ENCODE assay signal across 29 cellular contexts in genomic region chr2:6943523-6943922, GRCh38. TPM values are rescaled to one million over a fixed set of nuclear protein-coding genes. Genes with fewer than 3 reads are reported as not detected.
A peak's percentile ranks its signal among the peaks of the same experiment; 100 is the strongest.
DNase-seq lines count a peak whose midpoint lies in the region; ATAC-seq and TF ChIP-seq lines count a peak whose summit lies in the region.
"Had no signal": no experiment of that assay in that cellular context is flagged by ENCODE, and none has a peak within 500 bp of the region (broad histone marks: within the 10 kb centered on the region; RNA-seq: fewer than 3 reads in every experiment).

No MANE protein-coding gene starts in this region.

- no peaks in the 10 kb centered on the region for H4K20me1 ChIP-seq in osteoblast (ENCODE audit: insufficient read depth, low read length)

- H3K4me1 Mint-ChIP-seq in activated naive CD8-positive, alpha-beta T cell treated with anti-CD3 and anti-CD28 coated beads for 36 hours, result peaks cover 45% of the 10 kb centered on the region
- H3K4me1 Mint-ChIP-seq in activated naive CD8-positive, alpha-beta T cell treated with anti-CD3 and anti-CD28 coated beads, Interleukin-2, amount 50 U/mL, for 24 hours, result peaks cover 46% of the 10 kb centered on the region
- peaks cover 44% of the 10 kb centered on the region for H3K4me1 Mint-ChIP-seq in activated T-helper 2 cell treated with anti-CD3 and anti-CD28 coated beads, Interferon-gamma antibody, Interleukin-2, Interleukin-4, amounts not matched to agents 10 μg/mL and 5 μg/mL and 100 μg/mL, durations not matched to agents 14 hours and 24 hours and 36 hours (ENCODE audit: low read depth)
- peaks cover 41 to 90% (median 67%) of the 10 kb centered on the region in 7 donors for H3K4me1 Mint-ChIP-seq in naive thymus-derived CD4-positive, alpha-beta T cell

- H3K27me3 Mint-ChIP-seq in activated naive CD8-positive, alpha-beta T cell treated with anti-CD3 and anti-CD28 coated beads for 36 hours, result no peaks in the 10 kb centered on the region
- no peaks in the 10 kb centered on the region for H3K27me3 Mint-ChIP-seq in activated naive CD8-positive, alpha-beta T cell treated with anti-CD3 and anti-CD28 coated beads, Interleukin-2, amount 50 U/mL, for 24 hours
- H3K27me3 Mint-ChIP-seq in activated T-helper 2 cell treated with anti-CD3 and anti-CD28 coated beads, Interferon-gamma antibody, Interleukin-2, Interleukin-4, amounts not matched to agents 10 μg/mL and 5 μg/mL and 100 μg/mL, durations not matched to agents 14 hours and 24 hours and 36 hours (ENCODE audit: low read depth), result no peaks in the 10 kb centered on the region
- H3K27me3 Mint-ChIP-seq in naive thymus-derived CD4-positive, alpha-beta T cell, result no peaks in the 10 kb centered on the region
- H3K27me3 Mint-ChIP-seq: B cell had no signal

- H3K36me3 ChIP-seq in naive thymus-derived CD4-positive, alpha-beta T cell (ENCODE audit: control insufficient read depth in 2 of 3, insufficient read depth in 3 of 3, low read length in 3 of 3), result peaks cover 0 to 52% (median 9%) of the 10 kb centered on the region in 3 experiments
- H3K36me3 ChIP-seq in uterus (no peaks in the 10 kb centered on the region), osteoblast (ENCODE audit: insufficient read depth, low read length) (no peaks in the 10 kb centered on the region), upper lobe of left lung (peaks cover 0 to 14% (median 3%) of the 10 kb centered on the region in 4 donors)
- H3K36me3 ChIP-seq: MG63, ovary had no signal

- H3K4me2 ChIP-seq in osteoblast (ENCODE audit: insufficient read depth, low read length), result no peak overlapping the region

- no peak overlapping the region for H3K4me3 ChIP-seq in naive thymus-derived CD4-positive, alpha-beta T cell (ENCODE audit: low read length)
- H3K4me3 ChIP-seq in uterus (no peak overlapping the region), osteoblast (ENCODE audit: insufficient read depth, low read length) (no peak overlapping the region), upper lobe of left lung (no peak overlapping the region)
- H3K4me3 ChIP-seq: adrenal gland, body of pancreas, lung, MG63, ovary, skin epidermis had no signal

- TF ChIP-seq POLR2A in uterus (IDR thresholded peaks at IDR 0.05), result no peak
- no peak for TF ChIP-seq POLR2A in upper lobe of left lung (IDR thresholded peaks at IDR 0.05)

- no peak overlapping the region for H3K4me3 Mint-ChIP-seq in activated naive CD8-positive, alpha-beta T cell treated with anti-CD3 and anti-CD28 coated beads for 36 hours
- no peak overlapping the region for H3K4me3 Mint-ChIP-seq in activated naive CD8-positive, alpha-beta T cell treated with anti-CD3 and anti-CD28 coated beads, Interleukin-2, amount 50 U/mL, for 24 hours
- H3K4me3 Mint-ChIP-seq in activated T-helper 2 cell treated with anti-CD3 and anti-CD28 coated beads, Interferon-gamma antibody, Interleukin-2, Interleukin-4, amounts not matched to agents 10 μg/mL and 5 μg/mL and 100 μg/mL, durations not matched to agents 14 hours and 24 hours and 36 hours (ENCODE audit: low read depth), result no peak overlapping the region
- peak overlapping the region in 3 of 10 donors; percentile 7 to 45 (median 37) for H3K4me3 Mint-ChIP-seq in naive thymus-derived CD4-positive, alpha-beta T cell
- H3K4me3 Mint-ChIP-seq: B cell, H9 had no signal

- CTCF ChIA-PET in naive thymus-derived CD4-positive, alpha-beta T cell (lab: Charles Lee), result no interaction called here

- intact Hi-C loops in activated T-helper 2 cell treated with anti-CD3 and anti-CD28 coated beads, Interferon-gamma antibody, Interleukin-2, Interleukin-4, amounts not matched to agents 10 μg/mL and 5 μg/mL and 100 μg/mL, durations not matched to agents 14 hours and 24 hours and 36 hours (cut with micrococcal nuclease), result no loop called here
- intact Hi-C loops in naive thymus-derived CD4-positive, alpha-beta T cell (cut with micrococcal nuclease), result no loop called here
- intact Hi-C loops in uterus (cut with DNase I; ENCODE audit: low total_unique reads), result no loop called here

- POLR2A ChIA-PET in naive thymus-derived CD4-positive, alpha-beta T cell (lab: Charles Lee), result no interaction called here

- TF ChIP-seq CTCF in uterus (IDR thresholded peaks at IDR 0.05) (no peak), osteoblast (IDR thresholded peaks at IDR 0.05; ENCODE audit: extremely low read depth, low read depth, low read length) (no peak), upper lobe of left lung (IDR thresholded peaks at IDR 0.05) (no peak)

- H3K27ac ChIP-seq in naive thymus-derived CD4-positive, alpha-beta T cell (ENCODE audit: low read depth, low read length), result no peak overlapping the region
- H3K27ac ChIP-seq in uterus, result peak overlapping the region; percentile 3 to 31
- no peak overlapping the region for H3K27ac ChIP-seq in osteoblast (ENCODE audit: low read depth, low read length)
- H3K27ac ChIP-seq in upper lobe of left lung, result no peak overlapping the region
- H3K27ac ChIP-seq: body of pancreas, HL-60 had no signal

- H3K27me3 ChIP-seq in naive thymus-derived CD4-positive, alpha-beta T cell (ENCODE audit: control insufficient read depth in 2 of 2, insufficient read depth in 2 of 2, low read length in 2 of 2), result no peaks in the 10 kb centered on the region
- no peaks in the 10 kb centered on the region for H3K27me3 ChIP-seq in uterus
- peaks cover 22% of the 10 kb centered on the region for H3K27me3 ChIP-seq in osteoblast (ENCODE audit: insufficient read depth, low read length)
- no peaks in the 10 kb centered on the region for H3K27me3 ChIP-seq in upper lobe of left lung
- H3K27me3 ChIP-seq: adrenal gland, body of pancreas, MG63, ovary had no signal

- H3K9me3 ChIP-seq in naive thymus-derived CD4-positive, alpha-beta T cell (ENCODE audit: control insufficient read depth in 2 of 3, low read length in 3 of 3), result no peaks in the 10 kb centered on the region
- H3K9me3 ChIP-seq in uterus (no peaks in the 10 kb centered on the region), osteoblast (ENCODE audit: low read depth, low read length) (no peaks in the 10 kb centered on the region), upper lobe of left lung (no peaks in the 10 kb centered on the region)
- H3K9me3 ChIP-seq: adrenal gland, body of pancreas, MG63, ovary had no signal

- no peak for TF ChIP-seq EP300 in upper lobe of left lung (IDR thresholded peaks at IDR 0.05)

- no peaks in the 10 kb centered on the region for H3K79me2 ChIP-seq in osteoblast (ENCODE audit: insufficient read depth, low read length)

- 90 to 91% methylated on average over 6 of the region's 6 CpGs for WGBS in upper lobe of left lung, 2 donors

- H3K4me1 ChIP-seq in naive thymus-derived CD4-positive, alpha-beta T cell (ENCODE audit: control insufficient read depth in 2 of 2, insufficient read depth in 2 of 2, low read length in 2 of 2), result peaks cover 0 to 5% of the 10 kb centered on the region in 2 donors
- peaks cover 0 to 6% of the 10 kb centered on the region in 2 donors for H3K4me1 ChIP-seq in uterus
- peaks cover 5% of the 10 kb centered on the region for H3K4me1 ChIP-seq in osteoblast (ENCODE audit: insufficient read depth, low read length)
- H3K4me1 ChIP-seq in upper lobe of left lung, result peaks cover 0 to 9% (median 2%) of the 10 kb centered on the region in 4 donors

- H3K27ac Mint-ChIP-seq in activated naive CD8-positive, alpha-beta T cell treated with anti-CD3 and anti-CD28 coated beads for 36 hours, result peak overlapping the region; percentile 5
- no peak overlapping the region for H3K27ac Mint-ChIP-seq in activated naive CD8-positive, alpha-beta T cell treated with anti-CD3 and anti-CD28 coated beads, Interleukin-2, amount 50 U/mL, for 24 hours
- H3K27ac Mint-ChIP-seq in activated T-helper 2 cell treated with anti-CD3 and anti-CD28 coated beads, Interferon-gamma antibody, Interleukin-2, Interleukin-4, amounts not matched to agents 10 μg/mL and 5 μg/mL and 100 μg/mL, durations not matched to agents 14 hours and 24 hours and 36 hours, result peak overlapping the region; percentile 26
- peak overlapping the region in 7 of 9 donors; percentile 2 to 86 (median 38) for H3K27ac Mint-ChIP-seq in naive thymus-derived CD4-positive, alpha-beta T cell
- H3K27ac Mint-ChIP-seq: B cell, H9 had no signal

- DNase-seq in activated naive CD8-positive, alpha-beta T cell treated with anti-CD3 and anti-CD28 coated beads for 36 hours, result no peak
- no peak for DNase-seq in activated naive CD8-positive, alpha-beta T cell treated with anti-CD3 and anti-CD28 coated beads, Interleukin-2, amount 50 U/mL, for 24 hours
- DNase-seq in activated T-helper 2 cell treated with anti-CD3 and anti-CD28 coated beads, Interferon-gamma antibody, Interleukin-2, Interleukin-4, amounts not matched to agents 10 μg/mL and 5 μg/mL and 100 μg/mL, durations not matched to agents 14 hours and 24 hours and 36 hours (ENCODE audit: low spot score), result no peak
- DNase-seq in naive thymus-derived CD4-positive, alpha-beta T cell, result no peak
- no peak for DNase-seq in uterus
- no peak for DNase-seq in osteoblast (ENCODE audit: insufficient read length, low spot score, missing footprints)
- no peak for DNase-seq in upper lobe of left lung
- no peak for DNase-seq in GDM1 (lab: John Stamatoyannopoulos, UW)
- DNase-seq: ACHN; activated CD4-positive, CD25-positive, alpha-beta regulatory T cell; activated T-cell treated with anti-CD3 and anti-CD28 coated beads, Interleukin-2, amount 50 U/mL, for 1 hour; body of pancreas; dermis blood vessel endothelial cell; foreskin melanocyte; KG1; kidney; MG63; NCI-H1105; NCI-H187 treated with DMSO at 0.1 percent for 48 hours; NCI-H2171; NCI-H82; stimulated activated naive CD8-positive, alpha-beta T cell treated with anti-CD3 and anti-CD28 coated beads, Interleukin-15, Interleukin-2, amounts not matched to agents 100 U/mL and 50 U/mL, for 24 hours had no signal

- H2AFZ ChIP-seq in osteoblast (ENCODE audit: low read length), result no peak overlapping the region

- peaks cover 48% of the 10 kb centered on the region for H3K36me3 Mint-ChIP-seq in activated naive CD8-positive, alpha-beta T cell treated with anti-CD3 and anti-CD28 coated beads for 36 hours
- peaks cover 34% of the 10 kb centered on the region for H3K36me3 Mint-ChIP-seq in activated naive CD8-positive, alpha-beta T cell treated with anti-CD3 and anti-CD28 coated beads, Interleukin-2, amount 50 U/mL, for 24 hours (ENCODE audit: low read depth)
- peaks cover 50% of the 10 kb centered on the region for H3K36me3 Mint-ChIP-seq in activated T-helper 2 cell treated with anti-CD3 and anti-CD28 coated beads, Interferon-gamma antibody, Interleukin-2, Interleukin-4, amounts not matched to agents 10 μg/mL and 5 μg/mL and 100 μg/mL, durations not matched to agents 14 hours and 24 hours and 36 hours (ENCODE audit: low read depth)
- peaks cover 41 to 61% (median 43%) of the 10 kb centered on the region in 5 donors for H3K36me3 Mint-ChIP-seq in naive thymus-derived CD4-positive, alpha-beta T cell

- ATAC-seq in activated naive CD8-positive, alpha-beta T cell treated with anti-CD3 and anti-CD28 coated beads, Interleukin-2, amount 50 U/mL, for 24 hours, result no peak
- ATAC-seq in naive thymus-derived CD4-positive, alpha-beta T cell, result no peak
- ATAC-seq in upper lobe of left lung (ENCODE audit: low FRiP score in 2 of 2), result no peak
- ATAC-seq: body of pancreas; stimulated activated naive CD8-positive, alpha-beta T cell treated with anti-CD3 and anti-CD28 coated beads, Interleukin-15, Interleukin-2, amounts not matched to agents 100 U/mL and 50 U/mL, for 24 hours had no signal

- H3K9me3 Mint-ChIP-seq in activated naive CD8-positive, alpha-beta T cell treated with anti-CD3 and anti-CD28 coated beads for 36 hours, result no peaks in the 10 kb centered on the region
- no peaks in the 10 kb centered on the region for H3K9me3 Mint-ChIP-seq in activated naive CD8-positive, alpha-beta T cell treated with anti-CD3 and anti-CD28 coated beads, Interleukin-2, amount 50 U/mL, for 24 hours
- H3K9me3 Mint-ChIP-seq in activated T-helper 2 cell treated with anti-CD3 and anti-CD28 coated beads, Interferon-gamma antibody, Interleukin-2, Interleukin-4, amounts not matched to agents 10 μg/mL and 5 μg/mL and 100 μg/mL, durations not matched to agents 14 hours and 24 hours and 36 hours, result no peaks in the 10 kb centered on the region
- no peaks in the 10 kb centered on the region for H3K9me3 Mint-ChIP-seq in naive thymus-derived CD4-positive, alpha-beta T cell
- H3K9me3 Mint-ChIP-seq: H9 had no signal

RNA-seq across cellular contexts. Expression of gene RNF144A, which starts 26.3 kb away (rescaled TPM):
- total RNA-seq in activated naive CD8-positive, alpha-beta T cell treated with anti-CD3 and anti-CD28 coated beads for 36 hours, result 10 to 100 TPM; 29.7 to 31.4 TPM
- total RNA-seq in activated T-helper 2 cell treated with anti-CD3 and anti-CD28 coated beads, Interferon-gamma antibody, Interleukin-2, Interleukin-4, amounts not matched to agents 10 μg/mL and 5 μg/mL and 100 μg/mL, durations not matched to agents 14 hours and 24 hours and 36 hours, result 19.9 and 20.0 TPM in 2 replicates
- total RNA-seq in naive thymus-derived CD4-positive, alpha-beta T cell, result 10 to 100 TPM; 40.0 to 74.4 (median 61.2) TPM
- polyA plus RNA-seq in naive thymus-derived CD4-positive, alpha-beta T cell, result 10 to 100 TPM; 21.2 to 23.5 TPM
- total RNA-seq in uterus (100 to 1,000 TPM in 1 of 4 donors, 10 to 100 TPM in 3; 22.5 to 103 (median 63.0) TPM), osteoblast (15.9 and 18.0 TPM in 2 replicates), upper lobe of left lung (10 to 100 TPM in 5 of 6 donors, 1 to 10 TPM in 1; 9.9 to 20.7 (median 13.4) TPM)

Comparison
In these comparisons a context has a peak if more than half of its experiments do, and no peak if none do; other contexts are left out.
1. H3K27ac ChIP-seq: peak in uterus (2 of 2); none in naive thymus-derived CD4-positive, alpha-beta T cell (single experiment), osteoblast (single experiment) and upper lobe of left lung (0 of 4).